ENCODE assay signal across 1 cellular context in genomic region chr13:99610702-99611289, GRCh38.
TF ChIP-seq lines count a peak whose summit lies in the region.

No MANE protein-coding gene starts in this region.

TF ChIP-seq in WTC11, 78 proteins besides CTCF, POLR2A, EP300 and RAD21 (continued from another document):
- TF ChIP-seq ZNF532 (CRISPR knock-in tag; IDR thresholded peaks at IDR 0.05; ENCODE audit: borderline replicate concordance) = no peak
